ENCODE assay signal across 14 cellular contexts in the genomic region with DNA sequence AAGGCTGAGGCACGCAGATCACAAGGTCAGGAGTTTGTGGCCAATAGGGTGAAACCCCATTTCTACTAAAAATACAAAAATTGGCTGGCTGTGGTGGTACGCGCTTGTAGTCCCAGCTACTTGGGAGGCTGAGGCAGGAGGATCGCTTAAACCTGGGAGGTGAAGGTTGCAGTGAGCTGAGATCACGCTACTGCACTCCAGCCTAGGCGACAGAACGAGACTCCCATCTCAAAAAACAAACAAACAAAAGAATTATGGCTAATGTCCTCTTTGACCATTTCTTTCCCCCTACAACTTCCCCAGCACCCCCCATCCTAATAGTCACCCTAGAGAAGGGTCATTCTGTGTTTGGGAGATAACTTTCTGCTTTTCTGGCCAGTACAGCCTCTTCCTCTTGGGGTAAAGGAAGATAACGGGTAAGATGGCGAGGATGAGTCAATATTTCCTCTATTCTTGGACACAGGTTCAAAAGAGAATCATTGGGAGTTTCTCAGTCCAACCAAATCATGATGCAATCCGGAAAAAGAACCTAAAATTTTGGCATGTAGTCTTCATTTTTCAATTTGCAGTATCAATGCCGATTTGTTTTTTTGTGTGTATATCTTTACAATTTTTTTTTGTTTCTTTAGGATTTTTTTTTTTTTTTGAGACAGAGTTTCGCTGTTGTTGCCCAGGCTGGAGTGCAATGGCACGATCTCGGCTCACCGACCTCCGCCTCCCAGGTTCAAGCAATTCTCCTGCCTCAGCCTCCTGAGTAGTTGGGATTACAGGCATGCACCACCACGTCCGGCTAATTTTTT.
"Had no signal": no experiment of that assay in that cellular context is flagged by ENCODE, and none has a peak within 500 bp of the region (broad histone marks: within the 10 kb centered on the region; RNA-seq: fewer than 3 reads in every experiment).

No MANE protein-coding gene starts in this region.

- H3K4me1 ChIP-seq: adrenal gland, pancreas had no signal

- DNase-seq: activated B cell treated with CpG ODN at 0.5 μM for 24 hours; activated CD4-positive, alpha-beta T cell treated with anti-CD3 and anti-CD28 coated beads, Interleukin-2, amount 50 U/mL, for 1 hour; activated naive CD4-positive, alpha-beta T cell treated with anti-CD3 and anti-CD28 coated beads, Interleukin-2, amount 50 U/mL, for 16 hours; activated T-cell treated with anti-CD3 and anti-CD28 coated beads for 4 hours; adrenal gland; effector memory CD8-positive, alpha-beta T cell; foreskin melanocyte; head of caudate nucleus; left colon; midbrain; pancreas; stimulated activated CD4-positive, alpha-beta T cell treated with anti-CD3 and anti-CD28 coated beads, Interleukin-4, amount 100 ng/mL, for 4 hours; stimulated activated naive CD8-positive, alpha-beta T cell treated with anti-CD3 and anti-CD28 coated beads, Interleukin-15, amount 100 ng/mL, for 72 hours had no signal

- H3K4me3 ChIP-seq: adrenal gland, lung, pancreas had no signal

- H3K27me3 ChIP-seq: adrenal gland, pancreas had no signal

- H3K27ac ChIP-seq: adrenal gland, pancreas had no signal

- H3K9me3 ChIP-seq: adrenal gland, pancreas had no signal

- H3K36me3 ChIP-seq: adrenal gland, pancreas had no signal
